ENCODE assay signal across 32 cellular contexts in genomic region chr10:14116837-14117236, GRCh38.
"Had no signal": no experiment of that assay in that cellular context is flagged by ENCODE, and none has a peak within 500 bp of the region (broad histone marks: within the 10 kb centered on the region; RNA-seq: fewer than 3 reads in every experiment).

No MANE protein-coding gene starts in this region.

- DNase-seq: activated CD4-positive, alpha-beta memory T cell treated with anti-CD3 and anti-CD28 coated beads for 36 hours; activated CD4-positive, alpha-beta T cell treated with anti-CD3 and anti-CD28 coated beads for 36 hours; activated CD4-positive, alpha-beta T cell treated with anti-CD3 and anti-CD28 coated beads, Interleukin-2, amount 10 ng/mL, durations not matched to agents 24 days and 14 days; activated CD4-positive, CD25-positive, alpha-beta regulatory T cell; activated CD4-positive, CD25-positive, alpha-beta regulatory T cell treated with anti-CD3 and anti-CD28 coated beads, Interleukin-2, amount 50 U/mL, for 72 hours; activated CD8-positive, alpha-beta memory T cell treated with anti-CD3 and anti-CD28 coated beads, Interleukin-2, amount 10 ng/mL, durations not matched to agents 7 days and 5 days; activated CD8-positive, alpha-beta memory T cell treated with anti-CD3 and anti-CD28 coated beads, Interleukin-2, amount 50 U/mL, for 48 hours; activated CD8-positive, alpha-beta T cell treated with anti-CD3 and anti-CD28 coated beads, Interleukin-2, amount 10 ng/mL, durations not matched to agents 7 days and 5 days; activated effector memory CD4-positive, alpha-beta T cell treated with Interleukin-2 at 50 U/mL for 16 hours; activated gamma-delta T cell treated with Interleukin-2 at 50 U/mL for 16 hours; activated naive CD4-positive, alpha-beta T cell treated with Interleukin-2 at 50 U/mL for 16 hours; activated naive CD8-positive, alpha-beta T cell treated with anti-CD3 and anti-CD28 coated beads for 36 hours; activated naive CD8-positive, alpha-beta T cell treated with anti-CD3 and anti-CD28 coated beads, Interleukin-2, amount 50 U/mL, for 24 hours; activated T-cell treated with anti-CD3 and anti-CD28 coated beads for 4 hours; activated T-cell treated with anti-CD3 and anti-CD28 coated beads, Interleukin-2, amount 50 U/mL, for 24 hours; adrenal gland; amygdala; central memory CD4-positive, alpha-beta T cell; cerebellar nuclear complex; colonic mucosa; effector CD8-positive, alpha-beta T cell; foreskin fibroblast; heart right ventricle; T-helper 1 cell; T-helper 17 cell; T1000; WERI-Rb-1 had no signal

- H3K36me3 ChIP-seq: adrenal gland, ascending aorta, breast epithelium, cardiac muscle cell, colonic mucosa, heart right ventricle, WERI-Rb-1 had no signal

- H3K4me1 ChIP-seq: adrenal gland, ascending aorta, breast epithelium, colonic mucosa, heart right ventricle had no signal

- ATAC-seq: activated CD4-positive, alpha-beta T cell treated with anti-CD3 and anti-CD28 coated beads for 36 hours; activated CD8-positive, alpha-beta memory T cell treated with anti-CD3 and anti-CD28 coated beads, Interleukin-2, amount 10 ng/mL, durations not matched to agents 7 days and 5 days; activated CD8-positive, alpha-beta T cell treated with anti-CD3 and anti-CD28 coated beads, Interleukin-2, amount 10 ng/mL, durations not matched to agents 7 days and 5 days; activated naive CD8-positive, alpha-beta T cell treated with anti-CD3 and anti-CD28 coated beads, Interleukin-2, amount 50 U/mL, for 24 hours; activated T-helper 17 cell treated with anti-CD3 and anti-CD28 coated beads, Interleukin-2, amount 50 U/mL, for 72 hours; esophagus mucosa; heart right ventricle; T-helper 17 cell had no signal

- H3K9me3 ChIP-seq: adrenal gland, ascending aorta, breast epithelium, colonic mucosa, heart right ventricle had no signal

- H3K4me3 ChIP-seq: adrenal gland, ascending aorta, breast epithelium, cardiac muscle cell, colonic mucosa, heart right ventricle had no signal

- H3K27me3 ChIP-seq: adrenal gland, ascending aorta, breast epithelium, cardiac muscle cell, colonic mucosa, heart right ventricle had no signal

- H3K27ac ChIP-seq: adrenal gland, ascending aorta, breast epithelium, cardiac muscle cell, colonic mucosa, heart right ventricle, WERI-Rb-1 had no signal
